Comparison of ENCODE assay signal across 1 cellular context in genomic region chr19:50896591-50897190, GRCh38.
A peak's percentile ranks its signal among the peaks of the same experiment; 100 is the strongest.
TF ChIP-seq lines count a peak whose summit lies in the region.

No MANE protein-coding gene starts in this region.

TF ChIP-seq in IMR-90, 13 proteins besides CTCF, POLR2A, EP300 and RAD21 (continued from another document):
- TF ChIP-seq ELK1 (IDR thresholded peaks at IDR 0.05; ENCODE audit: borderline replicate concordance, low read depth, low read length) (no peak), MXI1 (IDR thresholded peaks at IDR 0.05; ENCODE audit: borderline replicate concordance, low read depth, low read length) (no peak), RCOR1 (IDR thresholded peaks at IDR 0.05; ENCODE audit: insufficient replicate concordance, low read length) (no peak), CHD1 (IDR thresholded peaks at IDR 0.05; ENCODE audit: low read depth, low read length) (no peak), FOS (IDR thresholded peaks at IDR 0.05; ENCODE audit: low read depth, low read length) (peak; percentile 47; the same call in 1 of the 2 replicates), NFE2L2 (IDR thresholded peaks at IDR 0.05; ENCODE audit: low read depth, low read length) (no peak), MAFK (IDR thresholded peaks at IDR 0.05; ENCODE audit: low read depth, low read length) (no peak), CEBPB (IDR thresholded peaks at IDR 0.05; ENCODE audit: low read depth, low read length) (no peak), SMC3 (IDR thresholded peaks at IDR 0.05; ENCODE audit: low read depth, low read length) (no peak)
